Comparison of ENCODE assay signal across 8 cellular contexts in genomic region chr9:34430843-34431437, GRCh38. TPM values are rescaled to one million over a fixed set of nuclear protein-coding genes. Genes with fewer than 3 reads are reported as not detected.
DNase-seq lines count a peak whose midpoint lies in the region; ATAC-seq, FAIRE-seq and TF ChIP-seq lines count a peak whose summit lies in the region.

No MANE protein-coding gene starts in this region.

- no peaks in the 10 kb centered on the region for H3K27me3 Mint-ChIP-seq in Caco-2 (ENCODE audit: insufficient read depth, unreplicated experiment)
- no peaks in the 10 kb centered on the region for H3K27me3 Mint-ChIP-seq in T-helper 2 cell treated with Interferon-gamma antibody and Interleukin-4, amounts not matched to agents 5 μg/mL and 100 μg/mL, for 36 hours (ENCODE audit: low read depth)

- POLR2A ChIA-PET in Caco-2 (lab: Charles Lee): no interaction called here

- no peak for TF ChIP-seq CTCF in Caco-2 (IDR thresholded peaks at IDR 0.05; ENCODE audit: insufficient read depth in 1 of 2, low read depth in 1 of 2, low read length in 1 of 2, severe bottlenecking in 1 of 2, unreplicated experiment in 1 of 2)

- intact Hi-C loops in Caco-2 (cut with micrococcal nuclease; ENCODE audit: unreplicated experiment): no loop called here

- no peak for ATAC-seq in GM18511 (IDR thresholded peaks at IDR 0.05; ENCODE audit: unreplicated experiment)
- ATAC-seq in HG02763 (IDR thresholded peaks at IDR 0.05; ENCODE audit: unreplicated experiment): no peak

- no TSS peak for BruUV-seq in Caco-2 (replicated peaks; lab: Mats Ljungman, UMichigan)

- no peaks in the 10 kb centered on the region for H3K9me3 Mint-ChIP-seq in Caco-2 (ENCODE audit: unreplicated experiment)
- no peaks in the 10 kb centered on the region for H3K9me3 Mint-ChIP-seq in T-helper 2 cell treated with Interferon-gamma antibody and Interleukin-4, amounts not matched to agents 5 μg/mL and 100 μg/mL, for 36 hours

- no peaks in the 10 kb centered on the region for H3K27me3 ChIP-seq in Caco-2 (replicated peaks; ENCODE audit: control insufficient read depth, insufficient read depth, low read length)

- DNase-seq in Caco-2: peak; percentile 19 to 52
- peak in 52 of 76 experiments; percentile 4 to 68 (median 31) for DNase-seq in HUDEP-2 (lab: John Stamatoyannopoulos, UW; ENCODE audit: unreplicated experiment in 76 of 76)
- peak; percentile 11 for DNase-seq in RCC 7860 (ENCODE audit: low spot score)
- DNase-seq in epidermal melanocyte (ENCODE audit: insufficient read length, low spot score): peak; percentile 52
- peak; percentile 49 for DNase-seq in middle frontal gyrus (ENCODE audit: extremely low spot score, low spot score)
- DNase-seq in T-helper 2 cell treated with Interferon-gamma antibody and Interleukin-4, amounts not matched to agents 5 μg/mL and 100 μg/mL, for 36 hours (ENCODE audit: low spot score): no peak

- no peak overlapping the region for H3K4me3 Mint-ChIP-seq in Caco-2 (ENCODE audit: unreplicated experiment)
- H3K4me3 Mint-ChIP-seq in T-helper 2 cell treated with Interferon-gamma antibody and Interleukin-4, amounts not matched to agents 5 μg/mL and 100 μg/mL, for 36 hours: no peak overlapping the region

- no peaks in the 10 kb centered on the region for H3K4me1 ChIP-seq in Caco-2

- H3K4me1 Mint-ChIP-seq in Caco-2 (ENCODE audit: low read depth, unreplicated experiment): no peaks in the 10 kb centered on the region
- H3K4me1 Mint-ChIP-seq in T-helper 2 cell treated with Interferon-gamma antibody and Interleukin-4, amounts not matched to agents 5 μg/mL and 100 μg/mL, for 36 hours (ENCODE audit: low read depth): no peaks in the 10 kb centered on the region

- no peaks in the 10 kb centered on the region for H3K36me3 Mint-ChIP-seq in Caco-2 (ENCODE audit: insufficient read depth, unreplicated experiment)
- no peaks in the 10 kb centered on the region for H3K36me3 Mint-ChIP-seq in T-helper 2 cell treated with Interferon-gamma antibody and Interleukin-4, amounts not matched to agents 5 μg/mL and 100 μg/mL, for 36 hours (ENCODE audit: low read depth)

- H3K4me3 ChIP-seq in Caco-2 (ENCODE audit: low read depth, low read length): no peak overlapping the region

- H3K9me3 ChIP-seq in Caco-2: no peaks in the 10 kb centered on the region

- CTCF ChIA-PET in Caco-2 (lab: Charles Lee): interaction anchor here (1.0 to 1.4 kb wide), 2 partner anchors 27 to 160 kb away, joined by 3 to 4 read pairs; no protein-coding TSS in a partner anchor

- H3K36me3 ChIP-seq in Caco-2 (ENCODE audit: control insufficient read depth, insufficient read depth, low read length): no peaks in the 10 kb centered on the region

- no peak for FAIRE-seq in RCC 7860 (lab: Jason Lieb, UNC)

- no peak overlapping the region for H3K27ac Mint-ChIP-seq in Caco-2 (ENCODE audit: unreplicated experiment)
- no peak overlapping the region for H3K27ac Mint-ChIP-seq in T-helper 2 cell treated with Interferon-gamma antibody and Interleukin-4, amounts not matched to agents 5 μg/mL and 100 μg/mL, for 36 hours

RNA-seq across cellular contexts. Expression of gene FAM219A, which starts 27.4 kb away (rescaled TPM):
- 13.4 and 14.7 TPM in 2 replicates for total RNA-seq in Caco-2 (2022)

RNA-seq across cellular contexts. Expression of gene DNAI1, which starts 27.7 kb away (rescaled TPM):
- 0.52 and 0.67 TPM in 2 replicates for total RNA-seq in Caco-2 (2022)

RNA-seq across cellular contexts. Expression of gene MYORG, which starts 54.2 kb away (rescaled TPM):
- total RNA-seq in Caco-2 (2022): 33.4 and 37.3 TPM in 2 replicates
